In the genomic region with DNA sequence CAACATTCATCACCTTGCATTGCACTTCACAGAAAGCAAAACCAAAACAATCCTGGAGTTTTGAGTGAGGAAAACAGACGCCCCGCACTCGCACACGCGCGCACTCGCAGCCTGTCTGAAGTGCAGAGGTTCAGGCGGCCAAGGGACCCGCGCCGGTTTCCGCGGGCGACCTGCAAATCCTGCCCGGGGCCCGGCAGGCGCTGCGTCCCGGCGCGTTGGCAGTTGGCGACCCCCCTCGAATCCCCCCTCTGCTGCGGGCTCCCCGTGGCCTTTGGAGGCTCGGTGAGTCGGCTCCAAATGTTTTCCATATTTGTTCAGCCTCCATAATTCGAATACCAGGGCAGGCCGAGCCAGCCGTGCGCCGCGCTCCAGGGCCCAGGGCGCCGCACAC, we compare ENCODE assay signal across 8 cellular contexts. TPM values are rescaled to one million over a fixed set of nuclear protein-coding genes. Genes with fewer than 3 reads are reported as not detected.
A peak's percentile ranks its signal among the peaks of the same experiment; 100 is the strongest.
DNase-seq lines count a peak whose midpoint lies in the region; ATAC-seq and TF ChIP-seq lines count a peak whose summit lies in the region.
"Had no signal": no experiment of that assay in that cellular context is flagged by ENCODE, and none has a peak within 500 bp of the region (broad histone marks: within the 10 kb centered on the region; RNA-seq: fewer than 3 reads in every experiment).

A gene with protein sequence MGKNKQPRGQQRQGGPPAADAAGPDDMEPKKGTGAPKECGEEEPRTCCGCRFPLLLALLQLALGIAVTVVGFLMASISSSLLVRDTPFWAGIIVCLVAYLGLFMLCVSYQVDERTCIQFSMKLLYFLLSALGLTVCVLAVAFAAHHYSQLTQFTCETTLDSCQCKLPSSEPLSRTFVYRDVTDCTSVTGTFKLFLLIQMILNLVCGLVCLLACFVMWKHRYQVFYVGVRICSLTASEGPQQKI (plus strand): TSS at position 324 of the 391 bp plus-strand sequence. CDS start 100 bp downstream, outside the sequence.

- ATAC-seq in HG02642 (IDR thresholded peaks at IDR 0.05; ENCODE audit: poor library complexity, unreplicated experiment) (peak; percentile 55), T-helper 17 cell (no peak), upper lobe of right lung (peak; percentile 80), GM18505 (IDR thresholded peaks at IDR 0.05; ENCODE audit: unreplicated experiment) (no peak)

- peaks cover 5% of the 10 kb centered on the region for H3K4me1 Mint-ChIP-seq in T-helper 17 cell

- H3K4me3 Mint-ChIP-seq in T-helper 17 cell, result peak within 1 kb of the TSS; percentile 73

- DNase-seq in GM10266 (ENCODE audit: extremely low spot score) (peak; percentile 11), T-helper 17 cell (no peak), fibroblast of peridontal ligament (ENCODE audit: extremely low read depth) (peak; percentile 63), upper lobe of right lung (peak; percentile 80)

- no peaks in the 10 kb centered on the region for H3K36me3 Mint-ChIP-seq in T-helper 17 cell (ENCODE audit: low read depth)

- H3K9me3 ChIP-seq in T-helper 17 cell (ENCODE audit: control insufficient read depth, low read length, poor library complexity, severe bottlenecking) (no peaks in the 10 kb centered on the region), mucosa of stomach (ENCODE audit: control insufficient read depth, low read length) (no peaks in the 10 kb centered on the region), upper lobe of right lung (no peaks in the 10 kb centered on the region)

- no peak within 1 kb of the TSS for H3K27ac Mint-ChIP-seq in T-helper 17 cell

- H3K4me3 ChIP-seq in mucosa of stomach (ENCODE audit: low read length) (peak within 1 kb of the TSS; percentile 65), upper lobe of right lung (peak within 1 kb of the TSS; percentile 60)

- TF ChIP-seq POLR2A in GM18505 (IDR thresholded peaks at IDR 0.05; ENCODE audit: borderline replicate concordance, extremely low read depth, insufficient read depth, insufficient read length), result no peak

- H3K4me1 ChIP-seq in mucosa of stomach (ENCODE audit: control insufficient read depth, insufficient read depth, low read length), result peaks cover 8% of the 10 kb centered on the region
- H3K4me1 ChIP-seq in upper lobe of right lung, result no peaks in the 10 kb centered on the region

- peak within 1 kb of the TSS; percentile 75 for H3K27ac ChIP-seq in upper lobe of right lung

- intact Hi-C loops in upper lobe of right lung (cut with DNase I), result no loop called here

- H3K27me3 ChIP-seq in mucosa of stomach (ENCODE audit: control insufficient read depth, insufficient read depth, low read length) (no peaks in the 10 kb centered on the region), upper lobe of right lung (no peaks in the 10 kb centered on the region)

- no peaks in the 10 kb centered on the region for H3K36me3 ChIP-seq in mucosa of stomach (ENCODE audit: control insufficient read depth, insufficient read depth, low read length)
- H3K36me3 ChIP-seq in upper lobe of right lung, result no peaks in the 10 kb centered on the region

- peaks cover 67% of the 10 kb centered on the region for H3K27me3 Mint-ChIP-seq in T-helper 17 cell

- TF ChIP-seq CTCF in GM10266 (IDR thresholded peaks at IDR 0.05; ENCODE audit: control insufficient read depth, insufficient read depth, low read depth, missing control alignments) (no peak), upper lobe of right lung (IDR thresholded peaks at IDR 0.05) (no peak)

- peak within 1 kb of the TSS; percentile 70 for H3K9ac ChIP-seq in mucosa of stomach (ENCODE audit: low read length)

RNA-seq across cellular contexts. Expression of the gene that starts here (rescaled TPM):
- total RNA-seq in T-helper 17 cell (1 to 10 TPM in 1 of 2 donors, not detected in 1; 1.7 TPM), upper lobe of right lung (15.6 TPM)
- total RNA-seq: activated CD8-positive, alpha-beta memory T cell treated with anti-CD3 and anti-CD28 coated beads for 36 hours had no signal

Comparison
In these comparisons a context has a peak if more than half of its experiments do, and no peak if none do; other contexts are left out.
1. DNase-seq: peak in GM10266 (single experiment), fibroblast of peridontal ligament (single experiment) and upper lobe of right lung (single experiment); none in T-helper 17 cell (0 of 3).
2. ATAC-seq: peak in HG02642 (single experiment) and upper lobe of right lung (single experiment); none in T-helper 17 cell (single experiment) and GM18505 (single experiment).